10 cellular contexts compared by ENCODE assay signal in genomic region chr4:2259541-2260267, GRCh38. TPM values are rescaled to one million over a fixed set of nuclear protein-coding genes. Genes with fewer than 3 reads are reported as not detected.
DNase-seq lines count a peak whose midpoint lies in the region; ATAC-seq and TF ChIP-seq lines count a peak whose summit lies in the region.
"Had no signal": no experiment of that assay in that cellular context is flagged by ENCODE, and none has a peak within 500 bp of the region (broad histone marks: within the 10 kb centered on the region; RNA-seq: fewer than 3 reads in every experiment).

No MANE protein-coding gene starts in this region.

- TF ChIP-seq RAD21 in neural cell (conservative IDR thresholded peaks at IDR 0.05) = no peak

- intact Hi-C loops in PC-3 (cut with micrococcal nuclease) (loop anchor here (5.0 kb wide), 1 partner anchor 158 kb away; the partner anchor contains the start of genes CFAP99 and ZFYVE28), esophagus muscularis mucosa (cut with DNase I) (loop anchor here (2.0 to 5.0 kb wide), 3 partner anchors 17 to 278 kb away; partner anchors contain the start of genes CFAP99, FAM193A, HAUS3 and POLN)

- BruUV-seq in PC-3 (replicated peaks; lab: Mats Ljungman, UMichigan) = no TSS peak

- H3K27me3 ChIP-seq in AG04450 (ENCODE audit: control insufficient read depth, insufficient read depth, low read length) (no peaks in the 10 kb centered on the region), PC-3 (ENCODE audit: low read length) (no peaks in the 10 kb centered on the region), esophagus muscularis mucosa (no peaks in the 10 kb centered on the region), neural cell (ENCODE audit: insufficient read depth, low read depth, low read length) (no peaks in the 10 kb centered on the region)

- TF ChIP-seq EP300 in esophagus muscularis mucosa (IDR thresholded peaks at IDR 0.05) (no peak), neural cell (conservative IDR thresholded peaks at IDR 0.05; ENCODE audit: poor library complexity, severe bottlenecking) (no peak)

- H3K36me3 ChIP-seq in PC-3 (ENCODE audit: low read depth, low read length) = no peaks in the 10 kb centered on the region
- H3K36me3 ChIP-seq in esophagus muscularis mucosa = peaks cover 0 to 16% (median 10%) of the 10 kb centered on the region in 4 donors
- no peaks in the 10 kb centered on the region for H3K36me3 ChIP-seq in neural cell (ENCODE audit: insufficient read depth, low read length)

- H3K9me2 ChIP-seq in PC-3 (replicated peaks; ENCODE audit: low read length) (no peaks in the 10 kb centered on the region), neural cell (ENCODE audit: insufficient read depth, low read length) (no peaks in the 10 kb centered on the region)

- WGBS in esophagus muscularis mucosa = 77% methylated on average over 8 of the region's 14 CpGs

- H3K9me3 ChIP-seq in AG04450 (ENCODE audit: control insufficient read depth, insufficient read depth, low read length) (no peaks in the 10 kb centered on the region; the same call in 1 of the 2 replicates), PC-3 (ENCODE audit: low read length) (no peaks in the 10 kb centered on the region), esophagus muscularis mucosa (no peaks in the 10 kb centered on the region), neural cell (ENCODE audit: low read length) (no peaks in the 10 kb centered on the region)

- H2AFZ ChIP-seq in PC-3 (ENCODE audit: low read length) = no peak overlapping the region
- no peak overlapping the region for H2AFZ ChIP-seq in neural cell (ENCODE audit: low read depth, low read length)

- H3F3A ChIP-seq in PC-3 (ENCODE audit: low read length, unreplicated experiment) (no peaks in the 10 kb centered on the region), neural cell (ENCODE audit: insufficient read depth, low read length, poor library complexity, severe bottlenecking) (no peaks in the 10 kb centered on the region)

- ATAC-seq in PC-3 (no peak), GM18868 (IDR thresholded peaks at IDR 0.05; ENCODE audit: unreplicated experiment) (no peak), HG02759 (IDR thresholded peaks at IDR 0.05; ENCODE audit: unreplicated experiment) (no peak)

- DNase-seq in AG04450 (ENCODE audit: low read depth, low spot score) = no peak
- no peak for DNase-seq in PC-3
- no peak for DNase-seq in esophagus muscularis mucosa (ENCODE audit: extremely low spot score)
- DNase-seq in hippocampal formation (lab: John Stamatoyannopoulos, UW) = no peak
- DNase-seq in HuH-7.5 (ENCODE audit: low spot score) = no peak
- DNase-seq: GOT3, NCI-H1417 treated with DMSO at 0.1 percent for 48 hours had no signal

- H4K20me1 ChIP-seq in PC-3 (ENCODE audit: low read length) (no peaks in the 10 kb centered on the region), neural cell (ENCODE audit: insufficient read depth) (peaks cover 38% of the 10 kb centered on the region)

- peaks cover 8% of the 10 kb centered on the region; the same call in 1 of the 2 replicates for H3K4me1 ChIP-seq in PC-3 (ENCODE audit: insufficient read depth, low read length)
- peaks cover 69 to 88% (median 81%) of the 10 kb centered on the region in 4 donors for H3K4me1 ChIP-seq in esophagus muscularis mucosa

- H3K27ac ChIP-seq in AG04450 (ENCODE audit: low read depth, low read length) (no peak overlapping the region), PC-3 (ENCODE audit: low read length) (no peak overlapping the region), esophagus muscularis mucosa (replicated peaks in 1 of 4) (peak overlapping the region; percentile 91 to 96 (median 92)), neural cell (ENCODE audit: low read length) (no peak overlapping the region)

- peaks cover 10% of the 10 kb centered on the region; the same call in 1 of the 2 replicates for H3K79me2 ChIP-seq in PC-3 (ENCODE audit: low read length)
- H3K79me2 ChIP-seq in neural cell (replicated peaks; ENCODE audit: insufficient read depth, low read length) = peaks cover 32% of the 10 kb centered on the region

- peak overlapping the region; percentile 83 for H3K4me3 ChIP-seq in AG04450 (ENCODE audit: low read depth, low read length)
- H3K4me3 ChIP-seq in PC-3 (ENCODE audit: low read length) = no peak overlapping the region
- H3K4me3 ChIP-seq in esophagus muscularis mucosa = peak overlapping the region; percentile 91 to 96 (median 93)
- peak overlapping the region; percentile 89 for H3K4me3 ChIP-seq in neural cell (ENCODE audit: low read length)

- CTCF ChIA-PET in AG04450 (lab: Charles Lee) = no interaction called here
- CTCF ChIA-PET in PC-3 (lab: Charles Lee) = no interaction called here

- POLR2A ChIA-PET in AG04450 (lab: Yijun Ruan, JAX) = interaction anchor here (1.2 kb wide), 1 partner anchor 18 kb away, joined by 5 read pairs; the partner anchor contains the start of genes HAUS3 and POLN
- POLR2A ChIA-PET in PC-3 (lab: Charles Lee; ENCODE audit: unreplicated experiment) = no interaction called here

- peak overlapping the region; percentile 93; the same call in 1 of the 2 replicates for H3K4me2 ChIP-seq in PC-3 (ENCODE audit: low read length)
- H3K4me2 ChIP-seq in neural cell (ENCODE audit: low read length) = peak overlapping the region; percentile 44

- H3K9ac ChIP-seq in PC-3 (ENCODE audit: low read length) (no peak overlapping the region), neural cell (ENCODE audit: low read length) (peak overlapping the region; percentile 70)

- TF ChIP-seq CTCF in AG04450 (IDR thresholded peaks at IDR 0.05; ENCODE audit: low read depth, low read length) (no peak), PC-3 (conservative IDR thresholded peaks at IDR 0.05; ENCODE audit: low read depth, low read length) (no peak), esophagus muscularis mucosa (IDR thresholded peaks at IDR 0.05) (no peak), neural cell (IDR thresholded peaks at IDR 0.05; ENCODE audit: poor library complexity, severe bottlenecking) (no peak)

- no peak for TF ChIP-seq POLR2A in esophagus muscularis mucosa (IDR thresholded peaks at IDR 0.05; ENCODE audit: low read depth)

TF ChIP-seq in neural cell, 6 proteins besides CTCF, POLR2A, EP300 and RAD21:
- TF ChIP-seq POLR2AphosphoS5 (IDR thresholded peaks at IDR 0.05) (no peak), EZH2 (IDR thresholded peaks at IDR 0.05; ENCODE audit: borderline replicate concordance, insufficient read depth, low read length, poor library complexity, severe bottlenecking) (no peak), MXI1 (conservative IDR thresholded peaks at IDR 0.05; ENCODE audit: poor library complexity, severe bottlenecking) (no peak), REST (IDR thresholded peaks at IDR 0.05; ENCODE audit: borderline replicate concordance) (no peak), SMC3 (conservative IDR thresholded peaks at IDR 0.05; ENCODE audit: poor library complexity) (no peak), TAF1 (IDR thresholded peaks at IDR 0.05; ENCODE audit: low read depth) (no peak)
TF ChIP-seq in neural cell: peak in this region for 0.

RNA-seq across cellular contexts. Expression of gene MXD4, which starts 2.2 kb away (rescaled TPM):
- polyA plus RNA-seq in AG04450 (2011; rRNA removed) = 46.0 and 59.5 TPM in 2 replicates
- 45.4 and 58.6 TPM in 2 replicates for polyA minus RNA-seq in AG04450 (2011; rRNA and poly(A)+ RNA removed)
- 18.9 and 27.6 TPM in 2 replicates for total RNA-seq in PC-3 (2014; rRNA removed)
- 10 to 100 TPM; 38.8 to 86.4 (median 59.2) TPM for total RNA-seq in esophagus muscularis mucosa
- 58.4 and 65.4 TPM in 2 replicates for polyA plus RNA-seq in neural cell
- polyA minus RNA-seq in neural cell = 54.3 and 61.4 TPM in 2 replicates

RNA-seq across cellular contexts. Expression of gene HAUS3, which starts 17.8 kb away (rescaled TPM):
- polyA plus RNA-seq in AG04450 (2011; rRNA removed) = 3.1 and 6.0 TPM in 2 replicates
- 1.9 and 2.6 TPM in 2 replicates for polyA minus RNA-seq in AG04450 (2011; rRNA and poly(A)+ RNA removed)
- total RNA-seq in PC-3 (2014; rRNA removed) = 6.2 and 9.5 TPM in 2 replicates
- total RNA-seq in esophagus muscularis mucosa = 10 to 100 TPM in 3 of 4 donors, 1 to 10 TPM in 1; 9.9 to 14.1 (median 11.3) TPM
- polyA plus RNA-seq in neural cell = 29.0 and 34.2 TPM in 2 replicates
- 41.9 and 50.4 TPM in 2 replicates for polyA minus RNA-seq in neural cell

RNA-seq across cellular contexts. Expression of gene POLN, which starts 17.8 kb away (rescaled TPM):
- 0.35 and 0.42 TPM in 2 replicates for polyA plus RNA-seq in AG04450 (2011; rRNA removed)
- 0.32 and 1.1 TPM in 2 replicates for polyA minus RNA-seq in AG04450 (2011; rRNA and poly(A)+ RNA removed)
- 0.26 and 1.5 TPM in 2 replicates for total RNA-seq in PC-3 (2014; rRNA removed)
- 1 to 10 TPM; 1.2 to 3.3 (median 2.7) TPM for total RNA-seq in esophagus muscularis mucosa
- polyA plus RNA-seq in neural cell = 0.76 and 1.1 TPM in 2 replicates
- 3.4 and 5.3 TPM in 2 replicates for polyA minus RNA-seq in neural cell

Comparison
In these comparisons a context has a peak if more than half of its experiments do, and no peak if none do; other contexts are left out.
1. H3K27ac ChIP-seq: peak in esophagus muscularis mucosa (4 of 4); none in AG04450 (single experiment), PC-3 (single experiment) and neural cell (single experiment).